ENCODE assay signal across 8 cellular contexts in the genomic region with DNA sequence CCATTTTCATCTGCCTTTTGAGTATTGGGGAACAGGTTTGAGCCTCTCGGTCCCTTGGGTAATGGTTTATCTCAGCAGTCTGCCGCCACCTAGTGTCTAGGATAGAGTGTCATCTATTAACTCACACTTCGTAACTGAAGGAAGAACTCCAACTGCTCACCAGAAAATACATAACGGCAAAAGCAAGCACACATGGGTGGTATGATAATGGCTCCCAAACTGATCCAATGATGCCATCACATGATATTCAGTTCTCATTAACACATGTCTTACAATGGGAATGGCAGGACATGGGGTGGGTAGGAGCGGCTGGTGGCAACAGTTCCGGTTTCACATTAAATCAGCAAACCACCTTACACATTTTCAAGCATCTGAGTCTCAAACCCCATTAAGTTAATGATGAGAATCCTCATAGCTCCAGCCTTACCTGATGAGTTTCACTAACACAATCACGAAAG.
DNase-seq lines count a peak whose midpoint lies in the region; ATAC-seq and TF ChIP-seq lines count a peak whose summit lies in the region.

No MANE protein-coding gene starts in this region.

- H3K27ac ChIP-seq in 22Rv1: no peak overlapping the region

- DNase-seq in NCI-H1930 (lab: John Stamatoyannopoulos, UW): peak; percentile 27 to 61
- DNase-seq in T1000 (lab: John Stamatoyannopoulos, UW): peak; percentile 14
- peak; percentile 56 for DNase-seq in ecto neural progenitor cell (ENCODE audit: low spot score)
- DNase-seq in mesothelial cell of epicardium (ENCODE audit: low spot score in 2 of 2, unreplicated experiment in 2 of 2): peak in 1 of 2 experiments; percentile 30
- peak; percentile 84 for DNase-seq in superior temporal gyrus (ENCODE audit: extremely low spot score)

- H3K9me3 Mint-ChIP-seq in mesothelial cell of epicardium: no peaks in the 10 kb centered on the region

- no peaks in the 10 kb centered on the region for H3K27me3 Mint-ChIP-seq in mesothelial cell of epicardium (ENCODE audit: low read depth)

- H3K36me3 Mint-ChIP-seq in mesothelial cell of epicardium: no peaks in the 10 kb centered on the region

- ATAC-seq in HG02759 (IDR thresholded peaks at IDR 0.05; ENCODE audit: unreplicated experiment): peak; percentile 42

- H3K4me1 Mint-ChIP-seq in mesothelial cell of epicardium: peaks cover 19% of the 10 kb centered on the region

- TF ChIP-seq CTCF in 22Rv1 (IDR thresholded peaks at IDR 0.05): peak; percentile 88
- TF ChIP-seq CTCF in GM12872 (IDR thresholded peaks at IDR 0.05; ENCODE audit: insufficient read depth, low read depth, low read length): peak; percentile 84
- peak; percentile 66 for TF ChIP-seq CTCF in mesothelial cell of epicardium (IDR thresholded peaks at IDR 0.05; ENCODE audit: unreplicated experiment)

- no peak overlapping the region for H3K27ac Mint-ChIP-seq in mesothelial cell of epicardium

- H3K4me3 Mint-ChIP-seq in mesothelial cell of epicardium: no peak overlapping the region
